In genomic region chr2:190718652-190719526, GRCh38 we compare ENCODE assay signal across 8 cellular contexts.
DNase-seq lines count a peak whose midpoint lies in the region; ATAC-seq and TF ChIP-seq lines count a peak whose summit lies in the region.

No MANE protein-coding gene starts in this region.

- H3K27me3 ChIP-seq in WERI-Rb-1 (ENCODE audit: insufficient read depth, low read depth, severe bottlenecking) (no peaks in the 10 kb centered on the region), esophagus squamous epithelium (no peaks in the 10 kb centered on the region)

- no peak overlapping the region for H3K27ac ChIP-seq in WERI-Rb-1
- no peak overlapping the region for H3K27ac ChIP-seq in esophagus squamous epithelium

- H3K4me3 ChIP-seq in AG04449 (ENCODE audit: low read depth, low read length) (no peak overlapping the region), WERI-Rb-1 (ENCODE audit: low read depth, low read length) (no peak overlapping the region), fibroblast of pulmonary artery (replicated peaks; ENCODE audit: low read depth, low read length) (no peak overlapping the region), esophagus squamous epithelium (no peak overlapping the region)

- TF ChIP-seq CTCF in AG04449 (IDR thresholded peaks at IDR 0.05; ENCODE audit: insufficient read depth, low read length, missing control alignments) (no peak), WERI-Rb-1 (IDR thresholded peaks at IDR 0.05; ENCODE audit: low read depth, low read length) (no peak), fibroblast of pulmonary artery (IDR thresholded peaks at IDR 0.05; ENCODE audit: low read length, missing control alignments) (no peak), esophagus squamous epithelium (IDR thresholded peaks at IDR 0.05) (no peak)

- POLR2A ChIA-PET in AG04449 (lab: Yijun Ruan, JAX), result no interaction called here

- 30 to 32% methylated on average over 7 of the region's 7 CpGs for WGBS in esophagus squamous epithelium, 2 donors

- peak; percentile 77 for ATAC-seq in GM18907 (IDR thresholded peaks at IDR 0.05; ENCODE audit: unreplicated experiment)
- ATAC-seq in HG03066 (IDR thresholded peaks at IDR 0.05; ENCODE audit: low read depth, unreplicated experiment), result peak; percentile 57

- no peak for TF ChIP-seq POLR2A in esophagus squamous epithelium (IDR thresholded peaks at IDR 0.05)

- DNase-seq in AG04449 (ENCODE audit: low read depth, low spot score) (peak; percentile 23), WERI-Rb-1 (peak; percentile 37), fibroblast of pulmonary artery (ENCODE audit: low read depth) (peak; percentile 78), cerebellum (ENCODE audit: low spot score) (no peak), esophagus squamous epithelium (lab: John Stamatoyannopoulos, UW) (no peak)
- DNase-seq in stimulated activated CD4-positive, alpha-beta T cell treated with anti-CD3 and anti-CD28 coated beads, Interleukin-15, amount 100 ng/mL, for 48 hours (ENCODE audit: low read depth in 2 of 2), result peak; percentile 77 to 78

- H3K36me3 ChIP-seq in WERI-Rb-1 (no peaks in the 10 kb centered on the region), esophagus squamous epithelium (no peaks in the 10 kb centered on the region)

- intact Hi-C loops in esophagus squamous epithelium (cut with DNase I), result no loop called here

- peaks cover 6% of the 10 kb centered on the region for H3K9me3 ChIP-seq in WERI-Rb-1 (ENCODE audit: severe bottlenecking)
- H3K9me3 ChIP-seq in esophagus squamous epithelium, result no peaks in the 10 kb centered on the region

- peaks cover 0 to 36% (median 32%) of the 10 kb centered on the region in 3 donors for H3K4me1 ChIP-seq in esophagus squamous epithelium

- CTCF ChIA-PET in AG04449 (lab: Yijun Ruan, JAX), result no interaction called here

Comparison
In these comparisons a context has a peak if more than half of its experiments do, and no peak if none do; other contexts are left out.
1. DNase-seq: peak in AG04449 (single experiment), WERI-Rb-1 (single experiment), fibroblast of pulmonary artery (single experiment) and stimulated activated CD4-positive, alpha-beta T cell treated with anti-CD3 and anti-CD28 coated beads, Interleukin-15, amount 100 ng/mL, for 48 hours (2 of 2); none in cerebellum (single experiment) and esophagus squamous epithelium (single experiment).